In genomic region chr16:9096416-9096952, GRCh38 we compare ENCODE assay signal across 14 cellular contexts. TPM values are rescaled to one million over a fixed set of nuclear protein-coding genes. Genes with fewer than 3 reads are reported as not detected.
DNase-seq lines count a peak whose midpoint lies in the region; ATAC-seq, FAIRE-seq and TF ChIP-seq lines count a peak whose summit lies in the region.
"Had no signal": no experiment of that assay in that cellular context is flagged by ENCODE, and none has a peak within 500 bp of the region (broad histone marks: within the 10 kb centered on the region; RNA-seq: fewer than 3 reads in every experiment).

No MANE protein-coding gene starts in this region.

- H3K79me2 ChIP-seq in SK-N-SH (ENCODE audit: insufficient read depth) (peaks cover 100% of the 10 kb centered on the region), GM12878 (ENCODE audit: control insufficient read depth, insufficient read depth, low read length) (peaks cover 100% of the 10 kb centered on the region), neural progenitor cell (ENCODE audit: low read depth) (peaks cover 100% of the 10 kb centered on the region)

- H3K14ac ChIP-seq in IMR-90 (replicated peaks; ENCODE audit: low read depth, low read length) = no peak overlapping the region

- H3K9me3 Mint-ChIP-seq in neural progenitor cell = peaks cover 3% of the 10 kb centered on the region
- H3K9me3 Mint-ChIP-seq in WTC11 = no peaks in the 10 kb centered on the region

- TF ChIP-seq RAD21 in SK-N-SH (IDR thresholded peaks at IDR 0.05; ENCODE audit: low read length) (no peak), IMR-90 (IDR thresholded peaks at IDR 0.05; ENCODE audit: low read length) (no peak), GM12878 (IDR thresholded peaks at IDR 0.05; ENCODE audit: insufficient read depth, low read depth, low read length) (no peak)

- H3K4me3 ChIP-seq in SK-N-SH (ENCODE audit: low read depth in 2 of 2, low read length in 1 of 2) = peak overlapping the region in 1 of 2 experiments; percentile 19; a peak in 1 of 4 replicates
- H3K4me3 ChIP-seq in IMR-90 (ENCODE audit: insufficient read depth, low read depth, low read length) = no peak overlapping the region
- H3K4me3 ChIP-seq in GM12878 = peak overlapping the region; percentile 51
- no peak overlapping the region for H3K4me3 ChIP-seq in neural progenitor cell

- H3K27me3 ChIP-seq in SK-N-SH (ENCODE audit: insufficient read depth) (no peaks in the 10 kb centered on the region), IMR-90 (ENCODE audit: control insufficient read depth, insufficient read depth, low read length) (no peaks in the 10 kb centered on the region), GM12878 (replicated peaks in 1 of 2; ENCODE audit: control insufficient read depth in 2 of 2, insufficient read depth in 2 of 2, low read length in 1 of 2) (no peaks in the 10 kb centered on the region), neural progenitor cell (no peaks in the 10 kb centered on the region)

- POLR2A ChIA-PET in SK-N-SH (lab: Yijun Ruan, JAX) = no interaction called here
- POLR2A ChIA-PET in IMR-90 (lab: Charles Lee; ENCODE audit: unreplicated experiment) = no interaction called here
- POLR2A ChIA-PET in GM12878 (lab: Charles Lee) = interaction anchor here (0.5 to 1.7 kb wide), 2 partner anchors 14 to 37 kb away, joined by 5 to 7 read pairs; no protein-coding TSS in a partner anchor
- POLR2A ChIA-PET in WTC11 (lab: Charles Lee) = no interaction called here

- H2AK9ac ChIP-seq in IMR-90 (replicated peaks; ENCODE audit: low read depth, low read length, poor library complexity) = no peak overlapping the region

- no peaks in the 10 kb centered on the region for H3K9me2 ChIP-seq in SK-N-SH

- no peak overlapping the region for H3K4ac ChIP-seq in IMR-90 (ENCODE audit: low read depth, low read length)

- TF ChIP-seq CTCF in SK-N-SH (IDR thresholded peaks at IDR 0.05) (no peak), IMR-90 (conservative IDR thresholded peaks at IDR 0.05; ENCODE audit: low read depth, low read length) (no peak), GM12878 (IDR thresholded peaks at IDR 0.05 in 2 of 3, conservative IDR thresholded peaks at IDR 0.05 in 1 of 3; ENCODE audit: control insufficient read depth in 2 of 3, extremely low read depth in 1 of 3, insufficient read depth in 1 of 3, low read depth in 3 of 3, low read length in 3 of 3) (no peak), neural progenitor cell (IDR thresholded peaks at IDR 0.05) (no peak), WTC11 (IDR thresholded peaks at IDR 0.05) (no peak)

- no peak for TF ChIP-seq EP300 in SK-N-SH (IDR thresholded peaks at IDR 0.05; ENCODE audit: borderline replicate concordance in 1 of 2, low read depth in 1 of 2, low read length in 1 of 2)
- no peak for TF ChIP-seq EP300 in GM12878 (IDR thresholded peaks at IDR 0.05; ENCODE audit: borderline replicate concordance in 1 of 2, control insufficient read depth in 1 of 2, low read depth in 2 of 2, low read length in 2 of 2)

- H2BK120ac ChIP-seq in IMR-90 (ENCODE audit: low read depth, low read length) = no peak overlapping the region

- H3F3A ChIP-seq in SK-N-SH (replicated peaks; ENCODE audit: insufficient read depth) (peaks cover 15% of the 10 kb centered on the region), neural progenitor cell (ENCODE audit: low read depth) (peaks cover 27% of the 10 kb centered on the region)

- peaks cover 0 to 32% of the 10 kb centered on the region in 2 experiments; a peak in 2 of 4 replicates for H3K79me1 ChIP-seq in IMR-90 (ENCODE audit: low read depth in 1 of 2, low read length in 2 of 2)

- no peak overlapping the region for H4K8ac ChIP-seq in IMR-90 (ENCODE audit: low read depth in 2 of 2, low read length in 2 of 2)

- H3K36me3 ChIP-seq in SK-N-SH (replicated peaks in 1 of 2; ENCODE audit: control insufficient read depth in 1 of 2, insufficient read depth in 2 of 2, low read length in 1 of 2) = peaks cover 45 to 75% of the 10 kb centered on the region in 2 experiments
- H3K36me3 ChIP-seq in IMR-90 (ENCODE audit: control insufficient read depth, insufficient read depth, low read length) = peaks cover 34% of the 10 kb centered on the region
- H3K36me3 ChIP-seq in GM12878 (ENCODE audit: control insufficient read depth in 2 of 2, insufficient read depth in 2 of 2, low read length in 1 of 2) = peaks cover 0 to 3% of the 10 kb centered on the region in 2 experiments; a peak in 1 of 4 replicates
- H3K36me3 ChIP-seq in neural progenitor cell = peaks cover 13% of the 10 kb centered on the region

- H3K27me3 Mint-ChIP-seq in neural progenitor cell (ENCODE audit: insufficient read depth, low read depth) (peaks cover 6% of the 10 kb centered on the region), WTC11 (ENCODE audit: low read depth) (no peaks in the 10 kb centered on the region)

- H3K23ac ChIP-seq in IMR-90 (ENCODE audit: low read depth, low read length) = peak overlapping the region; percentile 4; the same call in 1 of the 2 replicates

- no peak overlapping the region for H2BK15ac ChIP-seq in IMR-90 (ENCODE audit: low read depth, low read length)

- H3K36me3 Mint-ChIP-seq in neural progenitor cell (peaks cover 42% of the 10 kb centered on the region), WTC11 (peaks cover 70% of the 10 kb centered on the region)

- in situ Hi-C loops in IMR-90 (cut with MboI; ENCODE audit: low sequenced_read_pairs) (loop anchor here (10.0 kb wide), 1 partner anchor 132 kb away; the partner anchor contains the start of gene USP7), GM12878 (cut with MboI) (no loop called here)

- H3K4me1 ChIP-seq in SK-N-SH (ENCODE audit: control insufficient read depth in 1 of 2, insufficient read depth in 2 of 2, low read depth in 1 of 2, low read length in 1 of 2) (peaks cover 17 to 33% of the 10 kb centered on the region in 2 experiments), IMR-90 (ENCODE audit: control insufficient read depth, insufficient read depth, low read length) (peaks cover 17% of the 10 kb centered on the region), GM12878 (ENCODE audit: control insufficient read depth, insufficient read depth, low read length) (peaks cover 18% of the 10 kb centered on the region), neural progenitor cell (peaks cover 34% of the 10 kb centered on the region)

- BruUV-seq in IMR-90 (replicated peaks; lab: Mats Ljungman, UMichigan) (no TSS peak), GM12878 (replicated peaks; lab: Mats Ljungman, UMichigan) (no TSS peak)

- DNase-seq in SK-N-SH = no peak
- DNase-seq in IMR-90 = no peak
- no peak for DNase-seq in GM12878 (ENCODE audit: low read depth, low spot score)
- no peak for DNase-seq in neural progenitor cell (ENCODE audit: low spot score)
- no peak for DNase-seq in A172 (ENCODE audit: low spot score)
- DNase-seq in nucleus accumbens (lab: John Stamatoyannopoulos, UW) = no peak
- DNase-seq in WTC11 (ENCODE audit: low spot score) = no peak
- DNase-seq: 8988T; activated CD8-positive, alpha-beta memory T cell treated with anti-CD3 and anti-CD28 coated beads, Interleukin-2, amount 50 U/mL, for 48 hours; cerebellar nuclear complex; NCI-H1417 had no signal

- H2BK5ac ChIP-seq in IMR-90 (ENCODE audit: low read depth, low read length, poor library complexity, severe bottlenecking) = no peak overlapping the region

- ATAC-seq in SK-N-SH treated with all-trans-retinoic acid at 6 μM for 48 hours = no peak
- ATAC-seq in IMR-90 (ENCODE audit: low read depth) = no peak
- no peak for ATAC-seq in GM12878
- no peak for ATAC-seq in WTC11

- H3K4me3 Mint-ChIP-seq in neural progenitor cell (no peak overlapping the region), WTC11 (no peak overlapping the region)

- FAIRE-seq in GM12878 (lab: Jason Lieb, UNC) = no peak
- FAIRE-seq: islet of Langerhans had no signal

- peaks cover 53% of the 10 kb centered on the region for H3K4me1 Mint-ChIP-seq in neural progenitor cell
- peaks cover 59% of the 10 kb centered on the region for H3K4me1 Mint-ChIP-seq in WTC11

- no peak overlapping the region for H4K91ac ChIP-seq in IMR-90 (ENCODE audit: insufficient read depth, low read depth, low read length)

- H4K20me1 ChIP-seq in SK-N-SH (ENCODE audit: insufficient read depth) = peaks cover 89% of the 10 kb centered on the region
- H4K20me1 ChIP-seq in IMR-90 (ENCODE audit: insufficient read depth, low read length) = peaks cover 91% of the 10 kb centered on the region
- peaks cover 15% of the 10 kb centered on the region for H4K20me1 ChIP-seq in GM12878 (ENCODE audit: control insufficient read depth, insufficient read depth)
- peaks cover 89% of the 10 kb centered on the region for H4K20me1 ChIP-seq in neural progenitor cell (ENCODE audit: low read depth)

- no peak overlapping the region for H4K5ac ChIP-seq in IMR-90 (ENCODE audit: low read depth, low read length)

- CTCF ChIA-PET in SK-N-SH (lab: Yijun Ruan, JAX) (interaction anchor here (0.9 to 2.1 kb wide), 4 partner anchors 21 to 88 kb away, joined by 3 to 6 read pairs (median 4); no protein-coding TSS in a partner anchor), IMR-90 (lab: Yijun Ruan, JAX) (no interaction called here), GM12878 (lab: Yijun Ruan, JAX) (interaction anchor here (0.6 to 7.9 kb wide), 6 partner anchors 13 to 166 kb away, joined by 3 to 33 read pairs (median 4); no protein-coding TSS in a partner anchor), WTC11 (lab: Charles Lee) (interaction anchor here (1.2 kb wide), 2 partner anchors 39 to 46 kb away, joined by 4 to 5 read pairs; no protein-coding TSS in a partner anchor)

- SMC1A ChIA-PET in GM12878 (lab: Charles Lee; ENCODE audit: uncharacterized antibody, unreplicated experiment) = interaction anchor here (1.0 to 7.6 kb wide), 3 partner anchors 30 to 50 kb away, joined by 3 to 44 read pairs (median 9); no protein-coding TSS in a partner anchor

- no peak overlapping the region for H3K27ac ChIP-seq in SK-N-SH (ENCODE audit: low read depth in 2 of 2, low read length in 1 of 2)
- no peak overlapping the region for H3K27ac ChIP-seq in IMR-90 (ENCODE audit: insufficient read depth, low read length)
- H3K27ac ChIP-seq in GM12878 (ENCODE audit: control insufficient read depth, insufficient read depth) = no peak overlapping the region
- H3K27ac ChIP-seq in neural progenitor cell = no peak overlapping the region
- H3K27ac ChIP-seq: HL-60 had no signal

- TF ChIP-seq POLR2A in IMR-90 (IDR thresholded peaks at IDR 0.05; ENCODE audit: low read depth, low read length) (no peak), GM12878 (IDR thresholded peaks at IDR 0.05; ENCODE audit: low read depth, low read length) (no peak)

- H3K9ac ChIP-seq in SK-N-SH (no peak overlapping the region), IMR-90 (ENCODE audit: low read depth, low read length) (no peak overlapping the region), GM12878 (ENCODE audit: control insufficient read depth, insufficient read depth, low read length) (no peak overlapping the region), neural progenitor cell (no peak overlapping the region)

- no peak overlapping the region for H3K27ac Mint-ChIP-seq in neural progenitor cell
- H3K27ac Mint-ChIP-seq in WTC11 = no peak overlapping the region

- 98% methylated on average over 2 of the region's 2 CpGs for WGBS in SK-N-SH (ENCODE audit: low lambda C conversion rate)
- WGBS in IMR-90 (ENCODE audit: extremely low coverage in 2 of 2, insufficient read length in 1 of 2), 2 experiments = no CpG with 5 or more reads among the region's 2 CpGs
- WGBS in GM12878 (ENCODE audit: insufficient coverage, insufficient replicate concordance, low lambda C conversion rate, missing lambda C conversion rate) = 50% methylated on average over 2 of the region's 2 CpGs

- no peak overlapping the region for H2BK20ac ChIP-seq in IMR-90 (ENCODE audit: low read depth, low read length)

- peak overlapping the region; percentile 81; the same call in 1 of the 2 replicates for H3K4me2 ChIP-seq in SK-N-SH
- H3K4me2 ChIP-seq in IMR-90 (ENCODE audit: low read depth, low read length) = no peak overlapping the region
- H3K4me2 ChIP-seq in GM12878 (ENCODE audit: control insufficient read depth, insufficient read depth) = peak overlapping the region; percentile 91
- H3K4me2 ChIP-seq in neural progenitor cell = peak overlapping the region; percentile 9

- peaks cover 26% of the 10 kb centered on the region for H3K9me1 ChIP-seq in IMR-90 (ENCODE audit: insufficient read depth, low read length)

- no peak overlapping the region for H2AK5ac ChIP-seq in IMR-90 (ENCODE audit: low read depth, low read length)

- no peak overlapping the region for H3K56ac ChIP-seq in IMR-90 (ENCODE audit: extremely low read depth, insufficient read depth, low read length)

- dilution Hi-C loops in IMR-90 (cut with HindIII; ENCODE audit: low sequenced_read_pairs, unreplicated experiment) = no loop called here

- H2AFZ ChIP-seq in SK-N-SH (ENCODE audit: low read depth) (no peak overlapping the region), IMR-90 (replicated peaks; ENCODE audit: low read length, poor library complexity) (no peak overlapping the region), GM12878 (ENCODE audit: control insufficient read depth, low read depth, low read length) (no peak overlapping the region), neural progenitor cell (replicated peaks) (no peak overlapping the region)

- RAD21 ChIA-PET in GM12878 (lab: Charles Lee; ENCODE audit: unreplicated experiment) = interaction anchor here (0.8 to 0.9 kb wide), 2 partner anchors 28 to 31 kb away, joined by 3 read pairs; no protein-coding TSS in a partner anchor

- no peak overlapping the region for H3K18ac ChIP-seq in IMR-90 (ENCODE audit: low read depth, low read length)

- intact Hi-C loops in IMR-90 (cut with micrococcal nuclease) = loop anchor here (10.0 kb wide), 1 partner anchor 192 kb away; no protein-coding TSS in a partner anchor
- intact Hi-C loops in GM12878 (cut with micrococcal nuclease; ENCODE audit: unreplicated experiment) = no loop called here

- no peaks in the 10 kb centered on the region for H3K9me3 ChIP-seq in SK-N-SH
- H3K9me3 ChIP-seq in IMR-90 (ENCODE audit: control insufficient read depth, insufficient read depth, low read length) = no peaks in the 10 kb centered on the region
- no peaks in the 10 kb centered on the region for H3K9me3 ChIP-seq in GM12878 (replicated peaks; ENCODE audit: control insufficient read depth, insufficient read depth, low read length)
- H3K9me3 ChIP-seq in neural progenitor cell (ENCODE audit: low read depth) = no peaks in the 10 kb centered on the region

RNA-seq across cellular contexts. Expression of gene HAPSTR1, which starts 5.0 kb away (rescaled TPM):
- polyA plus RNA-seq in SK-N-SH (2012; rRNA removed) (7.0 and 8.6 TPM in 2 replicates), IMR-90 (2012; rRNA removed) (18.4 and 22.2 TPM in 2 replicates), GM12878 (2011; rRNA removed) (32.5 and 43.1 TPM in 2 replicates), GM12878 (2014; fragmentation: Illumina TruSeq; extraction: Trizol) (22.7 and 25.4 TPM in 2 replicates), GM12878 (2014; fragmentation: Nextera tagmentation; extraction: Ambion mirVana) (10 to 100 TPM in 1 of 2 experiments, 1 to 10 TPM in 1; 8.7 to 12.5 TPM), GM12878 (2014; rRNA removed) (21.7 and 23.5 TPM in 2 replicates), GM12878 (2016; fragmentation: Nextera tagmentation; extraction: Ambion mirVana) (10 to 100 TPM; 10.3 to 11.7 TPM)
- 9.4 and 11.4 TPM in 2 replicates for polyA plus RNA-seq in SK-N-SH (2012; cell fraction: cytosol; rRNA removed)
- polyA plus RNA-seq in SK-N-SH (2012; cell fraction: nucleus; rRNA removed) = 10.2 and 13.8 TPM in 2 replicates
- total RNA-seq in IMR-90 (2012; rRNA removed) (56.5 and 81.9 TPM in 2 replicates), GM12878 (2014; rRNA removed) (37.5 and 43.6 TPM in 2 replicates), GM12878 (2014; rRNA removed; fragmentation: Illumina TruSeq; extraction: Trizol) (36.4 and 37.2 TPM in 2 replicates), GM12878 (2021) (50.3 and 52.5 TPM in 2 replicates), neural progenitor cell (ENCODE audit: low replicate concordance) (64.2 and 77.3 TPM in 2 replicates), WTC11 (2021) (54.3 to 59.1 TPM (median 56.4 TPM) in 3 replicates)
- polyA plus RNA-seq in IMR-90 (2012; cell fraction: cytosol; rRNA removed) = 5.9 and 7.3 TPM in 2 replicates
- 5.7 and 23.8 TPM in 2 replicates for polyA plus RNA-seq in IMR-90 (2012; cell fraction: nucleus; rRNA removed; ENCODE audit: low replicate concordance)
- 114 and 120 TPM in 2 replicates for total RNA-seq in GM12878 (2013; cell fraction: nucleolus; rRNA removed)
- 15.6 TPM for polyA plus RNA-seq in GM12878 (2011; ENCODE audit: low read depth)
- polyA plus RNA-seq in GM12878 (2011; cell fraction: cytosol; rRNA removed) = 13.9 and 20.3 TPM in 2 replicates
- 15.3 and 17.4 TPM in 2 replicates for polyA plus RNA-seq in GM12878 (2011; cell fraction: nucleus; rRNA removed)
- 19.7 TPM in 2 replicates for polyA plus RNA-seq in GM12878 (2012)
- 43.4 and 59.5 TPM in 2 replicates for polyA minus RNA-seq in GM12878 (2011; rRNA and poly(A)+ RNA removed)
- 19.5 and 23.3 TPM in 2 replicates for polyA minus RNA-seq in GM12878 (2011; cell fraction: cytosol; rRNA and poly(A)+ RNA removed)
- polyA minus RNA-seq in GM12878 (2011; cell fraction: nucleus; rRNA and poly(A)+ RNA removed) = 13.7 and 22.6 TPM in 2 replicates
- 66.3 and 79.6 TPM in 2 replicates for total RNA-seq in A172 (2014; rRNA removed; shearing (Covaris generic))
